In genomic region chr5:56264417-56265025, GRCh38 we compare ENCODE assay signal across 9 cellular contexts. TPM values are rescaled to one million over a fixed set of nuclear protein-coding genes. Genes with fewer than 3 reads are reported as not detected.
DNase-seq lines count a peak whose midpoint lies in the region; ATAC-seq and TF ChIP-seq lines count a peak whose summit lies in the region.
"Had no signal": no experiment of that assay in that cellular context is flagged by ENCODE, and none has a peak within 500 bp of the region (broad histone marks: within the 10 kb centered on the region; RNA-seq: fewer than 3 reads in every experiment).

No MANE protein-coding gene starts in this region.

- no peaks in the 10 kb centered on the region for H3K27me3 ChIP-seq in vagina

- BruUV-seq in MCF 10A (replicated peaks; lab: Mats Ljungman, UMichigan): no TSS peak

- no peak overlapping the region for H3K4me3 ChIP-seq in vagina

- no peak overlapping the region for H3K4me3 Mint-ChIP-seq in MCF 10A (ENCODE audit: unreplicated experiment)
- H3K4me3 Mint-ChIP-seq: IgD-negative memory B cell had no signal

- H3K9me3 Mint-ChIP-seq in MCF 10A (ENCODE audit: unreplicated experiment): no peaks in the 10 kb centered on the region
- H3K9me3 Mint-ChIP-seq: IgD-negative memory B cell had no signal

- POLR2A ChIA-PET in MCF 10A (lab: Yijun Ruan, JAX): interaction anchor here (0.5 to 1.1 kb wide), 4 partner anchors 11 to 624 kb away, joined by 3 to 4 read pairs (median 3); no protein-coding TSS in a partner anchor

- no peaks in the 10 kb centered on the region for H3K36me3 ChIP-seq in vagina

- H3K36me3 Mint-ChIP-seq in MCF 10A (ENCODE audit: insufficient read depth, unreplicated experiment): no peaks in the 10 kb centered on the region
- H3K36me3 Mint-ChIP-seq: IgD-negative memory B cell had no signal

- no peaks in the 10 kb centered on the region for H3K4me1 ChIP-seq in vagina

- H3K27ac Mint-ChIP-seq in MCF 10A (ENCODE audit: low read depth, unreplicated experiment): no peak overlapping the region
- H3K27ac Mint-ChIP-seq: IgD-negative memory B cell had no signal

- DNase-seq in AG20443 (ENCODE audit: low spot score): peak; percentile 26
- peak; percentile 21 for DNase-seq in GM10266 (ENCODE audit: extremely low spot score)
- peak; percentile 65 for DNase-seq in NCI-H69 (lab: John Stamatoyannopoulos, UW)
- DNase-seq in MCF 10A (ENCODE audit: unreplicated experiment): peak; percentile 79
- DNase-seq in left lobe of liver (ENCODE audit: low spot score): no peak
- no peak for DNase-seq in vagina (ENCODE audit: extremely low spot score in 2 of 2)
- DNase-seq in C1 segment of cervical spinal cord (lab: John Stamatoyannopoulos, UW): no peak

- no peaks in the 10 kb centered on the region for H3K9me3 ChIP-seq in vagina

- H3K27ac ChIP-seq in vagina: no peak overlapping the region

- no peak for TF ChIP-seq POLR2A in vagina (IDR thresholded peaks at IDR 0.05)

- ATAC-seq in left lobe of liver (peak; percentile 90), HG03108 (IDR thresholded peaks at IDR 0.05; ENCODE audit: unreplicated experiment) (no peak)

- TF ChIP-seq CTCF in GM10266 (IDR thresholded peaks at IDR 0.05; ENCODE audit: control insufficient read depth, insufficient read depth, low read depth, missing control alignments) (peak; percentile 63), MCF 10A (IDR thresholded peaks at IDR 0.05; ENCODE audit: unreplicated experiment) (peak; percentile 47), vagina (IDR thresholded peaks at IDR 0.05) (peak; percentile 17 to 39 (median 31))

- intact Hi-C loops in MCF 10A (cut with micrococcal nuclease): loop anchor here (5.0 kb wide), 1 partner anchor 282 kb away; no protein-coding TSS in a partner anchor
- intact Hi-C loops in vagina (cut with DNase I): loop anchor here (5.0 kb wide), 1 partner anchor 1978 kb away; no protein-coding TSS in a partner anchor

- CTCF ChIA-PET in MCF 10A (lab: Yijun Ruan, JAX): interaction anchor here (0.6 to 14.2 kb wide), 35 partner anchors 8 to 955 kb away, joined by 3 to 422 read pairs (median 3); no protein-coding TSS in a partner anchor

- no peaks in the 10 kb centered on the region for H3K27me3 Mint-ChIP-seq in MCF 10A (ENCODE audit: insufficient read depth, unreplicated experiment)

- peaks cover 3% of the 10 kb centered on the region for H3K4me1 Mint-ChIP-seq in MCF 10A (ENCODE audit: insufficient read depth, unreplicated experiment)

RNA-seq across cellular contexts. Expression of gene ANKRD55, which starts 31.4 kb away (rescaled TPM):
- total RNA-seq in MCF 10A (2022): not detected in 2 replicates
- 0.75 TPM for total RNA-seq in left lobe of liver
- 0.74 TPM for total RNA-seq in vagina

Comparison
In these comparisons a context has a peak if more than half of its experiments do, and no peak if none do; other contexts are left out.
1. DNase-seq: peak in AG20443 (single experiment), GM10266 (single experiment), NCI-H69 (single experiment) and MCF 10A (single experiment); none in left lobe of liver (single experiment), vagina (0 of 2) and C1 segment of cervical spinal cord (0 of 14).
2. Peak in every context shown above with its lines, with median percentiles within 50 percentile points of each other: CTCF ChIP-seq.